17 cellular contexts compared by ENCODE assay signal in genomic region chr16:70704586-70704985, GRCh38. TPM values are rescaled to one million over a fixed set of nuclear protein-coding genes. Genes with fewer than 3 reads are reported as not detected.
A peak's percentile ranks its signal among the peaks of the same experiment; 100 is the strongest.
DNase-seq lines count a peak whose midpoint lies in the region; ATAC-seq and TF ChIP-seq lines count a peak whose summit lies in the region.
"Had no signal": no experiment of that assay in that cellular context is flagged by ENCODE, and none has a peak within 500 bp of the region (broad histone marks: within the 10 kb centered on the region; RNA-seq: fewer than 3 reads in every experiment).

No MANE protein-coding gene starts in this region.

- no peak for TF ChIP-seq POLR2A in adrenal gland (IDR thresholded peaks at IDR 0.05)

- intact Hi-C loops in adrenal gland (cut with DNase I) (no loop called here), OCI-LY7 (cut with micrococcal nuclease; ENCODE audit: unreplicated experiment) (no loop called here)

- no peaks in the 10 kb centered on the region for H3K9me2 ChIP-seq in OCI-LY7 (ENCODE audit: insufficient read depth, low read length)

- CTCF ChIA-PET in OCI-LY7 (lab: Charles Lee; ENCODE audit: unreplicated experiment), result no interaction called here

- H3K9me3 ChIP-seq in adrenal gland (replicated peaks in 1 of 3), result no peaks in the 10 kb centered on the region
- H3K9me3 ChIP-seq in muscle layer of colon (ENCODE audit: low read length), result no peaks in the 10 kb centered on the region
- H3K9me3 ChIP-seq in OCI-LY7 (ENCODE audit: low read length), result no peaks in the 10 kb centered on the region
- H3K9me3 ChIP-seq: heart right ventricle had no signal

- ATAC-seq in stimulated activated effector memory CD8-positive, alpha-beta T cell treated with anti-CD3 and anti-CD28 coated beads, Interleukin-12 subunit alpha, Interleukin-12 subunit beta, amount 100 ng/mL, for 72 hours, result no peak
- ATAC-seq in HG03378 (IDR thresholded peaks at IDR 0.05; ENCODE audit: unreplicated experiment), result no peak
- ATAC-seq: K562, WTC11 had no signal

- WGBS in adrenal gland, 4 donors, result 92 to 100% (median 92%) methylated on average over 1 to 11 of the region's 11 CpGs; no CpG with 5 or more reads in 1 of the 4 donors

- H3K27me3 ChIP-seq in adrenal gland (no peaks in the 10 kb centered on the region), muscle layer of colon (ENCODE audit: control insufficient read depth in 1 of 2, insufficient read depth in 2 of 2, low read length in 2 of 2) (no peaks in the 10 kb centered on the region)
- H3K27me3 ChIP-seq: cardiac muscle cell, heart right ventricle had no signal

- no peak overlapping the region for H3K4me3 Mint-ChIP-seq in stimulated activated effector memory CD8-positive, alpha-beta T cell treated with anti-CD3 and anti-CD28 coated beads, Interleukin-12 subunit alpha, Interleukin-12 subunit beta, amount 100 ng/mL, for 72 hours
- H3K4me3 Mint-ChIP-seq: WTC11 had no signal

- peak overlapping the region; percentile 23 for H3K9ac ChIP-seq in muscle layer of colon (ENCODE audit: low read length)

- DNase-seq in GM04504 (ENCODE audit: low read depth) (peak; percentile 51), adrenal gland (no peak), OCI-LY7 (ENCODE audit: low spot score) (no peak), DMS114 treated with DMSO at 0.1 percent for 48 hours (lab: John Stamatoyannopoulos, UW; ENCODE audit: unreplicated experiment) (no peak), substantia nigra (lab: John Stamatoyannopoulos, UW) (no peak)
- no peak for DNase-seq in stimulated activated effector memory CD8-positive, alpha-beta T cell treated with anti-CD3 and anti-CD28 coated beads, Interleukin-12 subunit alpha, Interleukin-12 subunit beta, amount 100 ng/mL, for 72 hours (ENCODE audit: low spot score in 2 of 2)
- DNase-seq: activated naive CD4-positive, alpha-beta T cell treated with Interleukin-2 at 50 U/mL for 16 hours; Calu3; heart right ventricle; NCI-H1092; stimulated activated CD4-positive, alpha-beta T cell treated with anti-CD3 and anti-CD28 coated beads, Interleukin-4, amount 100 ng/mL, for 24 hours had no signal

- H3K27ac Mint-ChIP-seq in stimulated activated effector memory CD8-positive, alpha-beta T cell treated with anti-CD3 and anti-CD28 coated beads, Interleukin-12 subunit alpha, Interleukin-12 subunit beta, amount 100 ng/mL, for 72 hours, result peak overlapping the region; percentile 56

- no peaks in the 10 kb centered on the region for H4K20me1 ChIP-seq in OCI-LY7 (ENCODE audit: insufficient read depth, low read length)

- no peaks in the 10 kb centered on the region for H3K36me3 ChIP-seq in adrenal gland (replicated peaks in 1 of 2)
- no peaks in the 10 kb centered on the region for H3K36me3 ChIP-seq in muscle layer of colon (ENCODE audit: insufficient read depth, low read length)
- H3K36me3 ChIP-seq in OCI-LY7 (ENCODE audit: insufficient read depth, low read length), result no peaks in the 10 kb centered on the region
- H3K36me3 ChIP-seq: cardiac muscle cell, heart right ventricle had no signal

- BruUV-seq in OCI-LY7 (replicated peaks; lab: Mats Ljungman, UMichigan), result no TSS peak

- peaks cover 6% of the 10 kb centered on the region for H3K4me1 Mint-ChIP-seq in stimulated activated effector memory CD8-positive, alpha-beta T cell treated with anti-CD3 and anti-CD28 coated beads, Interleukin-12 subunit alpha, Interleukin-12 subunit beta, amount 100 ng/mL, for 72 hours

- H3K79me2 ChIP-seq in OCI-LY7 (ENCODE audit: insufficient read depth, low read depth, low read length), result no peaks in the 10 kb centered on the region

- no peak overlapping the region for H3K4me3 ChIP-seq in adrenal gland
- no peak overlapping the region for H3K4me3 ChIP-seq in muscle layer of colon (ENCODE audit: low read depth in 1 of 2, low read length in 2 of 2)
- no peak overlapping the region for H3K4me3 ChIP-seq in OCI-LY7 (ENCODE audit: low read depth, low read length, poor library complexity, severe bottlenecking)
- H3K4me3 ChIP-seq: cardiac muscle cell, heart right ventricle, K562, SK-N-MC had no signal

- no peak overlapping the region for H2AFZ ChIP-seq in OCI-LY7 (ENCODE audit: low read length)

- H3K36me3 Mint-ChIP-seq in stimulated activated effector memory CD8-positive, alpha-beta T cell treated with anti-CD3 and anti-CD28 coated beads, Interleukin-12 subunit alpha, Interleukin-12 subunit beta, amount 100 ng/mL, for 72 hours, result peaks cover 15% of the 10 kb centered on the region
- H3K36me3 Mint-ChIP-seq: WTC11 had no signal

- no peak overlapping the region for H3K4me2 ChIP-seq in OCI-LY7 (ENCODE audit: low read length)

- POLR2A ChIA-PET in OCI-LY7 (lab: Charles Lee), result no interaction called here

- H3K9me3 Mint-ChIP-seq in stimulated activated effector memory CD8-positive, alpha-beta T cell treated with anti-CD3 and anti-CD28 coated beads, Interleukin-12 subunit alpha, Interleukin-12 subunit beta, amount 100 ng/mL, for 72 hours, result no peaks in the 10 kb centered on the region
- H3K9me3 Mint-ChIP-seq: WTC11 had no signal

- H3K27ac ChIP-seq in adrenal gland (peak overlapping the region in 3 of 5 donors; percentile 91 to 98 (median 96)), muscle layer of colon (ENCODE audit: low read depth, low read length) (peak overlapping the region; percentile 90), OCI-LY7 (ENCODE audit: low read depth, low read length, poor library complexity, severe bottlenecking) (no peak overlapping the region), substantia nigra (ENCODE audit: low read depth, low read length, poor library complexity, severe bottlenecking) (no peak overlapping the region)
- H3K27ac ChIP-seq: SK-N-MC had no signal

- H3K4me1 ChIP-seq in adrenal gland (replicated peaks in 1 of 2), result peaks cover 21 to 49% of the 10 kb centered on the region in 2 donors
- peaks cover 97% of the 10 kb centered on the region for H3K4me1 ChIP-seq in muscle layer of colon (ENCODE audit: insufficient read depth, low read length)
- no peaks in the 10 kb centered on the region for H3K4me1 ChIP-seq in OCI-LY7 (ENCODE audit: insufficient read depth, low read length, poor library complexity, severe bottlenecking)

- TF ChIP-seq CTCF in adrenal gland (IDR thresholded peaks at IDR 0.05) (no peak), OCI-LY7 (conservative IDR thresholded peaks at IDR 0.05; ENCODE audit: low read length) (no peak)

RNA-seq across cellular contexts. Expression of gene MTSS2, which starts 18.7 kb away (rescaled TPM):
- 100 to 1,000 TPM in 1 of 8 donors, 10 to 100 TPM in 7; 60.1 to 127 (median 76.2) TPM for total RNA-seq in adrenal gland
- polyA plus RNA-seq in adrenal gland, result 100 to 1,000 TPM in 1 of 3 donors, 10 to 100 TPM in 2; 32.4 to 145 (median 39.2) TPM
- 0.05 and 0.19 TPM in 2 replicates for total RNA-seq in OCI-LY7 (2014; rRNA removed; shearing (Covaris generic))
- total RNA-seq in OCI-LY7 (2022), result 0.17 and 0.33 TPM in 2 replicates

RNA-seq across cellular contexts. Expression of gene IL34, which starts 58.2 kb away (rescaled TPM):
- total RNA-seq in adrenal gland, result 10 to 100 TPM; 16.8 to 62.9 (median 40.3) TPM
- 10 to 100 TPM in 2 of 3 donors, 1 to 10 TPM in 1; 3.2 to 36.5 (median 35.0) TPM for polyA plus RNA-seq in adrenal gland
- not detected in 2 replicates for total RNA-seq in OCI-LY7 (2014; rRNA removed; shearing (Covaris generic))
- not detected in 2 replicates for total RNA-seq in OCI-LY7 (2022)
- total RNA-seq: cardiac muscle cell had no signal
- polyA plus RNA-seq: cardiac muscle cell had no signal

Comparison
In these comparisons a context has a peak if more than half of its experiments do, and no peak if none do; other contexts are left out.
1. H3K27ac ChIP-seq: peak in adrenal gland (3 of 5) and muscle layer of colon (single experiment); none in OCI-LY7 (single experiment) and substantia nigra (single experiment).
2. RNA of gene MTSS2, which starts 18.7 kb away (total RNA-seq): 60.1 to 127 TPM in adrenal gland; 0.05 to 0.33 TPM in OCI-LY7; every median in the first group is over 10 times any median in the second.
3. RNA of gene IL34, which starts 58.2 kb away (total RNA-seq): 16.8 to 62.9 TPM in adrenal gland; not detected in OCI-LY7; every median in the first group is over 10 times any median in the second.